In genomic region chr9:114364528-114365041, GRCh38 we compare ENCODE assay signal across 1 cellular context.
TF ChIP-seq lines count a peak whose summit lies in the region.

No MANE protein-coding gene starts in this region.

TF ChIP-seq in IMR-90, 13 proteins besides CTCF, POLR2A, EP300 and RAD21:
- TF ChIP-seq BHLHE40 (IDR thresholded peaks at IDR 0.05; ENCODE audit: low read depth, low read length), result no peak
- TF ChIP-seq MAZ (IDR thresholded peaks at IDR 0.05; ENCODE audit: borderline replicate concordance, low read depth, low read length), result no peak
- no peak for TF ChIP-seq RFX5 (IDR thresholded peaks at IDR 0.05; ENCODE audit: low read depth, low read length)
- no peak for TF ChIP-seq RCOR1 (IDR thresholded peaks at IDR 0.05; ENCODE audit: insufficient replicate concordance, low read length)
- no peak for TF ChIP-seq CHD1 (IDR thresholded peaks at IDR 0.05; ENCODE audit: low read depth, low read length)
- TF ChIP-seq CEBPB (IDR thresholded peaks at IDR 0.05; ENCODE audit: low read depth, low read length), result no peak
- TF ChIP-seq FOS (IDR thresholded peaks at IDR 0.05; ENCODE audit: low read depth, low read length), result no peak
- TF ChIP-seq MAFK (IDR thresholded peaks at IDR 0.05; ENCODE audit: low read depth, low read length), result no peak
- TF ChIP-seq ELK1 (IDR thresholded peaks at IDR 0.05; ENCODE audit: borderline replicate concordance, low read depth, low read length), result no peak
- no peak for TF ChIP-seq NFE2L2 (IDR thresholded peaks at IDR 0.05; ENCODE audit: low read depth, low read length)
- TF ChIP-seq SMC3 (IDR thresholded peaks at IDR 0.05; ENCODE audit: low read depth, low read length), result no peak
- no peak for TF ChIP-seq MXI1 (IDR thresholded peaks at IDR 0.05; ENCODE audit: borderline replicate concordance, low read depth, low read length)
- TF ChIP-seq USF2 (IDR thresholded peaks at IDR 0.05; ENCODE audit: low read depth, low read length), result no peak
TF ChIP-seq in IMR-90: peak in this region for 0.
